Comparison of ENCODE assay signal across 19 cellular contexts in genomic region chr1:18936814-18937481, GRCh38. TPM values are rescaled to one million over a fixed set of nuclear protein-coding genes. Genes with fewer than 3 reads are reported as not detected.
DNase-seq lines count a peak whose midpoint lies in the region; ATAC-seq, FAIRE-seq and TF ChIP-seq lines count a peak whose summit lies in the region.
"Had no signal": no experiment of that assay in that cellular context is flagged by ENCODE, and none has a peak within 500 bp of the region (broad histone marks: within the 10 kb centered on the region; RNA-seq: fewer than 3 reads in every experiment).

No MANE protein-coding gene starts in this region.

- H3K9me1 ChIP-seq in K562 (ENCODE audit: control insufficient read depth, insufficient read depth, low read length): no peaks in the 10 kb centered on the region

- FAIRE-seq in K562 (lab: Jason Lieb, UNC): no peak
- FAIRE-seq: RCC 7860 had no signal

- intact Hi-C loops in K562 (cut with micrococcal nuclease): no loop called here
- intact Hi-C loops in right lobe of liver (cut with DNase I): no loop called here

- BruUV-seq in K562 (replicated peaks; lab: Mats Ljungman, UMichigan): no TSS peak

- H2AFZ ChIP-seq in K562 (ENCODE audit: low read depth, low read length): no peak overlapping the region

- no peak for TF ChIP-seq EP300 in K562 (IDR thresholded peaks at IDR 0.05; ENCODE audit: low read length)

- H3K27me3 Mint-ChIP-seq in CD8-positive, alpha-beta memory T cell: peaks cover 0 to 1% of the 10 kb centered on the region in 2 donors

- no peak overlapping the region for H3K4me3 ChIP-seq in CD8-positive, alpha-beta memory T cell (ENCODE audit: low read length)
- H3K4me3 ChIP-seq in HEK293 (ENCODE audit: low read depth, low read length): no peak overlapping the region
- H3K4me3 ChIP-seq in K562: no peak overlapping the region
- H3K4me3 ChIP-seq in right lobe of liver: no peak overlapping the region
- H3K4me3 ChIP-seq in H7 (ENCODE audit: insufficient read depth, low read depth, low read length): no peak overlapping the region
- H3K4me3 ChIP-seq: right atrium auricular region, tibial artery had no signal

- H3K4me1 Mint-ChIP-seq in CD8-positive, alpha-beta memory T cell: peaks cover 73 to 91% (median 90%) of the 10 kb centered on the region in 3 donors

- TF ChIP-seq POLR2A in K562 (conservative IDR thresholded peaks at IDR 0.05): no peak
- no peak for TF ChIP-seq POLR2A in right lobe of liver (IDR thresholded peaks at IDR 0.05)

- ATAC-seq in K562 (no peak), right lobe of liver (peak; percentile 80 to 91 (median 85)), GM18867 (IDR thresholded peaks at IDR 0.05; ENCODE audit: unreplicated experiment) (no peak)
- ATAC-seq: WTC11 had no signal

- H3K9me3 Mint-ChIP-seq in CD8-positive, alpha-beta memory T cell: no peaks in the 10 kb centered on the region
- H3K9me3 Mint-ChIP-seq: WTC11 had no signal

- WGBS in K562 (ENCODE audit: insufficient coverage, low coverage, missing lambda C conversion rate): 9% methylated on average over 11 of the region's 11 CpGs
- WGBS in right lobe of liver (ENCODE audit: insufficient coverage, low coverage, low lambda C conversion rate, missing lambda C conversion rate): 52% methylated on average over 7 of the region's 11 CpGs

- peaks cover 0 to 2% (median 0%) of the 10 kb centered on the region in 3 donors for H3K36me3 Mint-ChIP-seq in CD8-positive, alpha-beta memory T cell
- H3K36me3 Mint-ChIP-seq: WTC11 had no signal

- POLR2A ChIA-PET in CD8-positive, alpha-beta memory T cell (lab: Charles Lee): interaction anchor here (1.0 to 1.2 kb wide), 2 partner anchors 9 to 11 kb away, joined by 3 to 6 read pairs; no protein-coding TSS in a partner anchor
- POLR2A ChIA-PET in HEK293 (lab: Yijun Ruan, JAX): interaction anchor here (0.6 to 1.8 kb wide), 3 partner anchors 10 to 266 kb away, joined by 3 to 5 read pairs (median 4); partner anchors contain the start of gene ALDH4A1
- POLR2A ChIA-PET in K562 (lab: Yijun Ruan, JAX): no interaction called here

- peaks cover 75% of the 10 kb centered on the region for H3K4me1 ChIP-seq in CD8-positive, alpha-beta memory T cell (ENCODE audit: insufficient read depth, low read length)
- H3K4me1 ChIP-seq in HEK293 (ENCODE audit: control insufficient read depth, insufficient read depth, low read length) (peaks cover 5% of the 10 kb centered on the region; the same call in 1 of the 2 replicates), K562 (replicated peaks in 1 of 2; ENCODE audit: control insufficient read depth in 2 of 2, insufficient read depth in 2 of 2, low read length in 2 of 2) (peaks cover 0 to 11% of the 10 kb centered on the region in 2 experiments; a peak in 1 of 5 replicates), right lobe of liver (peaks cover 0 to 17% (median 0%) of the 10 kb centered on the region in 4 donors)

- H3K27ac ChIP-seq in CD8-positive, alpha-beta memory T cell (ENCODE audit: low read depth, low read length): no peak overlapping the region
- no peak overlapping the region for H3K27ac ChIP-seq in HEK293 (ENCODE audit: extremely low read depth, low read depth, low read length)
- no peak overlapping the region for H3K27ac ChIP-seq in K562 (ENCODE audit: extremely low read depth, low read depth, low read length)
- peak overlapping the region in 2 of 3 donors; percentile 1 to 70 for H3K27ac ChIP-seq in right lobe of liver
- H3K27ac ChIP-seq: right atrium auricular region, tibial artery had no signal

- no peak overlapping the region for H3K9ac ChIP-seq in K562 (ENCODE audit: insufficient read depth in 1 of 2, low read depth in 2 of 2, low read length in 2 of 2)

- TF ChIP-seq CTCF in HEK293 (tag by site-specific recombination; IDR thresholded peaks at IDR 0.05) (no peak), K562 (IDR thresholded peaks at IDR 0.05 in 2 of 3, conservative IDR thresholded peaks at IDR 0.05 in 1 of 3; ENCODE audit: insufficient read depth in 2 of 3, low read depth in 1 of 3, low read length in 3 of 3) (no peak), right lobe of liver (IDR thresholded peaks at IDR 0.05) (no peak)

- DNase-seq in CD8-positive, alpha-beta memory T cell: no peak
- DNase-seq in K562 (ENCODE audit: extremely low read depth in 1 of 4, low spot score in 3 of 4): no peak
- peak in 2 of 3 donors; percentile 76 to 83 for DNase-seq in right lobe of liver
- no peak for DNase-seq in ureter (ENCODE audit: low spot score)
- DNase-seq in H7: no peak
- DNase-seq in occipital lobe (lab: John Stamatoyannopoulos, UW): no peak
- DNase-seq: activated CD8-positive, alpha-beta memory T cell treated with anti-CD3 and anti-CD28 coated beads, Interleukin-2, amount 50 U/mL, for 4 hours; central memory CD4-positive, alpha-beta T cell; DMS79 treated with DMSO at 0.1 percent for 48 hours; effector memory CD4-positive, alpha-beta T cell; NCI-H2081; NCI-H526; SW 1271; tibial artery had no signal

- CTCF ChIA-PET in CD8-positive, alpha-beta memory T cell (lab: Charles Lee): interaction anchor here (0.7 to 1.5 kb wide), 3 partner anchors 23 to 303 kb away, joined by 3 to 5 read pairs (median 4); no protein-coding TSS in a partner anchor
- CTCF ChIA-PET in HEK293 (lab: Yijun Ruan, JAX) (interaction anchor here (0.6 to 1.5 kb wide), 8 partner anchors 9 to 208 kb away, joined by 3 to 5 read pairs (median 4); no protein-coding TSS in a partner anchor), K562 (lab: Yijun Ruan, JAX; ENCODE audit: low intra/inter-chr PET ratio) (no interaction called here)

- H3K36me3 ChIP-seq in CD8-positive, alpha-beta memory T cell (ENCODE audit: insufficient read depth, low read length): no peaks in the 10 kb centered on the region
- H3K36me3 ChIP-seq in HEK293 (ENCODE audit: control insufficient read depth in 2 of 2, insufficient read depth in 1 of 2, low read length in 2 of 2) (no peaks in the 10 kb centered on the region), K562 (ENCODE audit: control insufficient read depth, insufficient read depth, low read length) (no peaks in the 10 kb centered on the region), right lobe of liver (no peaks in the 10 kb centered on the region), H7 (replicated peaks; ENCODE audit: control insufficient read depth, insufficient read depth, low read length) (no peaks in the 10 kb centered on the region)
- H3K36me3 ChIP-seq: right atrium auricular region, tibial artery had no signal

- no peak overlapping the region for H3K4me3 Mint-ChIP-seq in CD8-positive, alpha-beta memory T cell
- H3K4me3 Mint-ChIP-seq: WTC11 had no signal

- no peaks in the 10 kb centered on the region; the same call in 1 of the 2 replicates for H4K20me1 ChIP-seq in K562 (replicated peaks; ENCODE audit: control insufficient read depth, insufficient read depth, low read length)

- no peaks in the 10 kb centered on the region for H3K9me3 ChIP-seq in CD8-positive, alpha-beta memory T cell (ENCODE audit: low read length)
- H3K9me3 ChIP-seq in HEK293 (ENCODE audit: control insufficient read depth, insufficient read depth, low read depth, low read length): no peaks in the 10 kb centered on the region
- H3K9me3 ChIP-seq in K562 (replicated peaks; ENCODE audit: control insufficient read depth, insufficient read depth, low read depth, low read length): no peaks in the 10 kb centered on the region
- H3K9me3 ChIP-seq in right lobe of liver: no peaks in the 10 kb centered on the region
- H3K9me3 ChIP-seq: right atrium auricular region, tibial artery had no signal

- peak overlapping the region; percentile 58 to 86 (median 70) for H3K27ac Mint-ChIP-seq in CD8-positive, alpha-beta memory T cell
- H3K27ac Mint-ChIP-seq: WTC11 had no signal

- H3K27me3 ChIP-seq in CD8-positive, alpha-beta memory T cell (ENCODE audit: insufficient read depth, low read length, poor library complexity, severe bottlenecking): no peaks in the 10 kb centered on the region
- peaks cover 12 to 62% of the 10 kb centered on the region in 2 experiments; a peak in 4 of 5 replicates for H3K27me3 ChIP-seq in K562 (ENCODE audit: control insufficient read depth in 2 of 2, insufficient read depth in 2 of 2, low read length in 2 of 2)
- no peaks in the 10 kb centered on the region for H3K27me3 ChIP-seq in right lobe of liver
- H3K27me3 ChIP-seq in H7 (ENCODE audit: control insufficient read depth, insufficient read depth, low read length): no peaks in the 10 kb centered on the region
- H3K27me3 ChIP-seq: right atrium auricular region, tibial artery had no signal

- no peaks in the 10 kb centered on the region for H3K79me2 ChIP-seq in K562 (ENCODE audit: control insufficient read depth, insufficient read depth, low read length)

- no peak for TF ChIP-seq RAD21 in K562 (CRISPR knock-in tag; conservative IDR thresholded peaks at IDR 0.05 in 1 of 2, IDR thresholded peaks at IDR 0.05 in 1 of 2)

- no peak overlapping the region for H3K4me2 ChIP-seq in K562 (ENCODE audit: insufficient read depth, low read length)

- in situ Hi-C loops in K562 (cut with MboI): no loop called here

RNA-seq across cellular contexts. Expression of gene IFFO2, which starts 19.5 kb away (rescaled TPM):
- total RNA-seq in CD8-positive, alpha-beta memory T cell: 10 to 100 TPM; 33.1 to 37.7 TPM
- 3.2 TPM for polyA plus RNA-seq in CD8-positive, alpha-beta memory T cell
- 0.12 TPM in 2 replicates for total RNA-seq in K562 (2011; cell fraction: chromatin; rRNA removed; ENCODE audit: low replicate concordance)
- total RNA-seq in K562 (2011; cell fraction: nucleolus; rRNA removed): 0.13 and 0.17 TPM in 2 replicates
- 0.15 and 0.38 TPM in 2 replicates for total RNA-seq in K562 (2011; cell fraction: nucleoplasm; rRNA removed)
- total RNA-seq in K562 (2014; rRNA removed) (0.32 and 0.37 TPM in 2 replicates), K562 (2014; rRNA removed; fragmentation: Illumina TruSeq; extraction: Trizol) (0.15 and 0.26 TPM in 2 replicates), K562 (2015; rRNA removed; fragmentation: Illumina TruSeq; extraction: Trizol) (0.38 and 0.40 TPM in 2 replicates), K562 (2021) (0.67 and 1.0 TPM in 2 replicates), right lobe of liver (10 to 100 TPM in 2 of 6 experiments, 1 to 10 TPM in 4; 2.9 to 12.7 (median 7.2) TPM), ureter (15.0 TPM), occipital lobe (5.8 TPM)
- polyA plus RNA-seq in K562 (2011; rRNA removed) (0.20 and 0.49 TPM in 2 replicates), K562 (2014; fragmentation: Illumina TruSeq; extraction: Trizol) (0.49 and 0.51 TPM in 2 replicates), K562 (2014; fragmentation: Nextera tagmentation; extraction: Ambion mirVana) (not detected), K562 (2014; rRNA removed) (0.44 and 0.50 TPM in 2 replicates)
- 0.78 and 0.85 TPM in 2 replicates for polyA plus RNA-seq in K562 (2011; cell fraction: cytosol; rRNA removed)
- polyA plus RNA-seq in K562 (2011; cell fraction: nucleus; rRNA removed): 0.15 and 0.47 TPM in 2 replicates
- polyA plus RNA-seq in K562 (2012): 0.81 and 1.1 TPM in 2 replicates
- 0.75 and 0.88 TPM in 2 replicates for polyA minus RNA-seq in K562 (2011; rRNA and poly(A)+ RNA removed)
- polyA minus RNA-seq in K562 (2011; cell fraction: cytosol; rRNA and poly(A)+ RNA removed): 0.46 and 0.76 TPM in 2 replicates
- polyA minus RNA-seq in K562 (2011; cell fraction: nucleus; rRNA and poly(A)+ RNA removed): 0.22 and 0.27 TPM in 2 replicates
- 16.8 and 19.6 TPM in 2 replicates for total RNA-seq in H7 (2014; rRNA removed; shearing (Covaris generic))

RNA-seq across cellular contexts. Expression of gene ALDH4A1, which starts 34.6 kb away (rescaled TPM):
- 1 to 10 TPM; 9.3 to 9.5 TPM for total RNA-seq in CD8-positive, alpha-beta memory T cell
- polyA plus RNA-seq in CD8-positive, alpha-beta memory T cell: 1.4 TPM
- 11.2 and 40.7 TPM in 2 replicates for total RNA-seq in K562 (2011; cell fraction: chromatin; rRNA removed; ENCODE audit: low replicate concordance)
- 26.5 and 44.0 TPM in 2 replicates for total RNA-seq in K562 (2011; cell fraction: nucleolus; rRNA removed)
- 15.6 and 16.3 TPM in 2 replicates for total RNA-seq in K562 (2011; cell fraction: nucleoplasm; rRNA removed)
- 27.2 and 28.7 TPM in 2 replicates for total RNA-seq in K562 (2014; rRNA removed)
- total RNA-seq in K562 (2014; rRNA removed; fragmentation: Illumina TruSeq; extraction: Trizol): 4.8 and 6.7 TPM in 2 replicates
- 16.6 and 17.0 TPM in 2 replicates for total RNA-seq in K562 (2015; rRNA removed; fragmentation: Illumina TruSeq; extraction: Trizol)
- 29.2 and 31.4 TPM in 2 replicates for total RNA-seq in K562 (2021)
- 18.8 and 22.1 TPM in 2 replicates for polyA plus RNA-seq in K562 (2011; rRNA removed)
- 19.8 and 47.1 TPM in 2 replicates for polyA plus RNA-seq in K562 (2011; cell fraction: cytosol; rRNA removed)
- 30.2 and 60.5 TPM in 2 replicates for polyA plus RNA-seq in K562 (2011; cell fraction: nucleus; rRNA removed)
- polyA plus RNA-seq in K562 (2012): 27.3 and 32.5 TPM in 2 replicates
- polyA plus RNA-seq in K562 (2014; fragmentation: Illumina TruSeq; extraction: Trizol): 15.2 and 21.6 TPM in 2 replicates
- polyA plus RNA-seq in K562 (2014; fragmentation: Nextera tagmentation; extraction: Ambion mirVana): under 1 TPM; 0.27 to 0.73 TPM
- 31.2 and 34.3 TPM in 2 replicates for polyA plus RNA-seq in K562 (2014; rRNA removed)
- 4.7 and 11.0 TPM in 2 replicates for polyA minus RNA-seq in K562 (2011; rRNA and poly(A)+ RNA removed)
- 15.9 and 21.1 TPM in 2 replicates for polyA minus RNA-seq in K562 (2011; cell fraction: cytosol; rRNA and poly(A)+ RNA removed)
- 13.7 and 17.0 TPM in 2 replicates for polyA minus RNA-seq in K562 (2011; cell fraction: nucleus; rRNA and poly(A)+ RNA removed)
- total RNA-seq in right lobe of liver: 100 to 1,000 TPM; 218 to 364 (median 265) TPM
- 74.4 TPM for total RNA-seq in ureter
- 23.7 and 23.8 TPM in 2 replicates for total RNA-seq in H7 (2014; rRNA removed; shearing (Covaris generic))
- 6.4 TPM for total RNA-seq in occipital lobe

Comparison
In these comparisons a context has a peak if more than half of its experiments do, and no peak if none do; other contexts are left out.
1. DNase-seq: peak in right lobe of liver (2 of 3); none in CD8-positive, alpha-beta memory T cell (0 of 5), K562 (0 of 4), ureter (single experiment), H7 (single experiment) and occipital lobe (single experiment).
2. H3K27ac ChIP-seq: peak in right lobe of liver (2 of 3); none in CD8-positive, alpha-beta memory T cell (single experiment), HEK293 (single experiment) and K562 (single experiment).
3. ATAC-seq: peak in right lobe of liver (4 of 4); none in K562 (single experiment) and GM18867 (single experiment).